Comparison of ENCODE assay signal across 14 cellular contexts in the genomic region with DNA sequence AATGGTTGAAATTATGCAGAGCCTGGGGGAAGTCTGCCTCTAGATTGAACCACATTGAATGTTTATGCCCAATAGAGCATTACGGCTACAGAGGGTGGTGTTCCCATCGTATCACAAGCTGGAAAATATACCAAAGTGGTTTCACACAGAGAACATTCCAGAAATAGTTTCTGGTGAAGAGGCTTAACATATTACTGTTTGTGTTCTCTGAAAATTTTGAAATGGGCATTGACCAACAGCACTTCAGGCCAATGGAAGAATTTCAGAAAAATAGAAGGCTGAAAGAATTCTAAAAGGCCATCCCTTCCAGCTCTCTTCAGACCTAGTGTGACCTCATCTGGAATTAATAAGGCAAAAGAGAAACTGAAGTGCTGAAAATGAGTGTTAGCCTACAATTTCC.
A peak's percentile ranks its signal among the peaks of the same experiment; 100 is the strongest.
DNase-seq lines count a peak whose midpoint lies in the region; ATAC-seq and TF ChIP-seq lines count a peak whose summit lies in the region.
"Had no signal": no experiment of that assay in that cellular context is flagged by ENCODE, and none has a peak within 500 bp of the region (broad histone marks: within the 10 kb centered on the region; RNA-seq: fewer than 3 reads in every experiment).

No MANE protein-coding gene starts in this region.

- H3K4me3 ChIP-seq in ACC112 (ENCODE audit: low read depth, low read length): peak overlapping the region; percentile 38; the same call in 1 of the 2 replicates
- peak overlapping the region; percentile 8 for H3K4me3 ChIP-seq in coronary artery
- H3K4me3 ChIP-seq: A549, lung had no signal

- H2AFZ ChIP-seq in ACC112 (ENCODE audit: low read length, unreplicated experiment): peak overlapping the region; percentile 62

- H3K36me3 Mint-ChIP-seq in activated CD4-positive, alpha-beta memory T cell treated with anti-CD3 and anti-CD28 coated beads, Interleukin-2, amount 10 ng/mL, durations not matched to agents 7 days and 5 days (ENCODE audit: low read depth): no peaks in the 10 kb centered on the region
- H3K36me3 Mint-ChIP-seq: activated naive CD4-positive, alpha-beta T cell treated with anti-CD3 and anti-CD28 coated beads, Interleukin-2, amount 50 U/mL, for 72 hours had no signal

- no peak for TF ChIP-seq CTCF in coronary artery (IDR thresholded peaks at IDR 0.05)

- no peak overlapping the region for H3K4me3 Mint-ChIP-seq in activated CD4-positive, alpha-beta memory T cell treated with anti-CD3 and anti-CD28 coated beads, Interleukin-2, amount 10 ng/mL, durations not matched to agents 7 days and 5 days

- peaks cover 24% of the 10 kb centered on the region for H3K4me1 ChIP-seq in ACC112 (ENCODE audit: control insufficient read depth, insufficient read depth, low read length, unreplicated experiment)
- H3K4me1 ChIP-seq: A549 had no signal

- H3K27ac Mint-ChIP-seq in activated CD4-positive, alpha-beta memory T cell treated with anti-CD3 and anti-CD28 coated beads, Interleukin-2, amount 10 ng/mL, durations not matched to agents 7 days and 5 days: no peak overlapping the region
- H3K27ac Mint-ChIP-seq: activated naive CD4-positive, alpha-beta T cell treated with anti-CD3 and anti-CD28 coated beads, Interleukin-2, amount 50 U/mL, for 72 hours had no signal

- no peaks in the 10 kb centered on the region for H3K4me1 Mint-ChIP-seq in activated CD4-positive, alpha-beta memory T cell treated with anti-CD3 and anti-CD28 coated beads, Interleukin-2, amount 10 ng/mL, durations not matched to agents 7 days and 5 days

- DNase-seq in HS-5 (ENCODE audit: low read depth) (peak; percentile 48), coronary artery (ENCODE audit: low spot score) (no peak), myocyte (ENCODE audit: low read depth) (peak; percentile 87), T1000 (lab: John Stamatoyannopoulos, UW) (no peak), HUDEP-2 (lab: John Stamatoyannopoulos, UW; ENCODE audit: unreplicated experiment in 76 of 76) (no peak)
- no peak for DNase-seq in activated CD4-positive, alpha-beta memory T cell treated with anti-CD3 and anti-CD28 coated beads, Interleukin-2, amount 10 ng/mL, durations not matched to agents 7 days and 5 days
- DNase-seq: DND-41, NCI-H146, NCI-H69 had no signal

- peak overlapping the region; percentile 77 for H3K27ac ChIP-seq in ACC112 (ENCODE audit: low read depth, low read length)
- H3K27ac ChIP-seq in coronary artery: peak overlapping the region in 1 of 2 donors; percentile 52
- H3K27ac ChIP-seq: A549 had no signal

- no peaks in the 10 kb centered on the region for H3K36me3 ChIP-seq in ACC112 (ENCODE audit: insufficient read depth, low read length)

- H3K79me2 ChIP-seq in ACC112 (ENCODE audit: control insufficient read depth, insufficient read depth, low read length, unreplicated experiment): no peaks in the 10 kb centered on the region

- no peak for ATAC-seq in GM19455 (IDR thresholded peaks at IDR 0.05; ENCODE audit: unreplicated experiment)
- ATAC-seq: A549; activated naive CD4-positive, alpha-beta T cell treated with anti-CD3 and anti-CD28 coated beads, Interleukin-2, amount 50 U/mL, for 72 hours had no signal

- CTCF ChIA-PET in activated CD4-positive, alpha-beta memory T cell treated with anti-CD3 and anti-CD28 coated beads, Interleukin-2, amount 10 ng/mL, durations not matched to agents 7 days and 5 days (lab: Charles Lee): no interaction called here

- no peaks in the 10 kb centered on the region for H3K27me3 Mint-ChIP-seq in activated CD4-positive, alpha-beta memory T cell treated with anti-CD3 and anti-CD28 coated beads, Interleukin-2, amount 10 ng/mL, durations not matched to agents 7 days and 5 days

- no peaks in the 10 kb centered on the region for H3K27me3 ChIP-seq in ACC112 (ENCODE audit: insufficient read depth, low read length)

- H3K9me3 Mint-ChIP-seq in activated CD4-positive, alpha-beta memory T cell treated with anti-CD3 and anti-CD28 coated beads, Interleukin-2, amount 10 ng/mL, durations not matched to agents 7 days and 5 days: no peaks in the 10 kb centered on the region
- H3K9me3 Mint-ChIP-seq: activated naive CD4-positive, alpha-beta T cell treated with anti-CD3 and anti-CD28 coated beads, Interleukin-2, amount 50 U/mL, for 72 hours had no signal

- POLR2A ChIA-PET in activated CD4-positive, alpha-beta memory T cell treated with anti-CD3 and anti-CD28 coated beads, Interleukin-2, amount 10 ng/mL, durations not matched to agents 7 days and 5 days (lab: Charles Lee): no interaction called here

Comparison
In these comparisons a context has a peak if more than half of its experiments do, and no peak if none do; other contexts are left out.
1. DNase-seq: peak in HS-5 (single experiment) and myocyte (single experiment); none in coronary artery (single experiment), activated CD4-positive, alpha-beta memory T cell treated with anti-CD3 and anti-CD28 coated beads, Interleukin-2, amount 10 ng/mL, durations not matched to agents 7 days and 5 days (single experiment), T1000 (single experiment) and HUDEP-2 (0 of 76).